In the genomic region with DNA sequence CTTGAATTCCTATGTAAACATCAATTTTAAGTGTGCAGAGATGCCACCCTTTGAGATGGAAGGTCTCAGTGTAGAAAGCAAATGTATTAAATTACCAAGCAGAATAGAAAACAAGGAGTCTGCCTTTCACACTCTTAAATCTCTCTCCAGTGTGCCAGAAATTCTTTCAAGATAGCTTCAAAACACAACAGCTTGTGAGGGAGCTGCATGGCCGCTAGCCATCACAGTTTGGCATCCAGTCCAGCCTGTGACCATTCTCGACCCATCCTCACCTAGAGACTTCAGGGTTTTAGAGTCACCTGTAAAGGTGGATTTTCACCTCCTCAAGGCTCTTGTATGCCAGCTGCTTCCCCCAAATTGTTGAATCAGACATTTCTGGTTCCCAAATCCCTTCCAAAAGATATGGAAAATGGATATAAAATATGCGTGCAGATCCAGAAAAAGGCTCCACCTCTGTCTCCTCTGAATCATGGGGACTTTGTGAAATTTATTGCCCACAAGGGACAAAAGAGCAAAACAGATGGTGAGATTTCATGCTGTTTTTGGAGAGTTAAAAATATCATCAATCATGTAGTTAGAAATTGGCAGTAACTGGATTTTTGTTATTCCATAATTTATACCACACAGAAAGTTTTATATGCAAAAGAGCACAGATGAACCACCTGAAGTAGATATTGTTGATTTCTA, we compare ENCODE assay signal across 30 cellular contexts.
DNase-seq lines count a peak whose midpoint lies in the region; ATAC-seq and TF ChIP-seq lines count a peak whose summit lies in the region.
"Had no signal": no experiment of that assay in that cellular context is flagged by ENCODE, and none has a peak within 500 bp of the region (broad histone marks: within the 10 kb centered on the region; RNA-seq: fewer than 3 reads in every experiment).

No MANE protein-coding gene starts in this region.

- no peaks in the 10 kb centered on the region for H3K36me3 ChIP-seq in aorta (ENCODE audit: control insufficient read depth in 1 of 2, insufficient read depth in 2 of 2, low read length in 1 of 2)
- no peaks in the 10 kb centered on the region for H3K36me3 ChIP-seq in HAP-1 (replicated peaks)
- H3K36me3 ChIP-seq: breast epithelium, colonic mucosa, neural progenitor cell, right lobe of liver, suprapubic skin had no signal

- in situ Hi-C loops in HAP-1 (cut with MboI; ENCODE audit: low sequenced_read_pairs) = no loop called here

- ATAC-seq in aorta (ENCODE audit: low FRiP score) (peak; percentile 38), HG03432 (IDR thresholded peaks at IDR 0.05; ENCODE audit: unreplicated experiment) (no peak)
- ATAC-seq: activated CD8-positive, alpha-beta memory T cell treated with anti-CD3 and anti-CD28 coated beads, Interleukin-2, amount 10 ng/mL, durations not matched to agents 7 days and 5 days; effector memory CD8-positive, alpha-beta T cell; right lobe of liver; stimulated activated effector memory CD8-positive, alpha-beta T cell treated with anti-CD3 and anti-CD28 coated beads, Interleukin-12 subunit alpha, Interleukin-12 subunit beta, amount 100 ng/mL, for 72 hours; WTC11 had no signal

- no peaks in the 10 kb centered on the region for H3K9me3 ChIP-seq in aorta (ENCODE audit: control insufficient read depth, low read length)
- H3K9me3 ChIP-seq in HAP-1 = no peaks in the 10 kb centered on the region
- H3K9me3 ChIP-seq: breast epithelium, colonic mucosa, right lobe of liver, suprapubic skin had no signal

- peak; percentile 12 for DNase-seq in DMS 273 (lab: John Stamatoyannopoulos, UW; ENCODE audit: unreplicated experiment)
- no peak for DNase-seq in DMS 273 treated with DMSO at 0.1 percent for 48 hours (lab: John Stamatoyannopoulos, UW)
- peak; percentile 58 for DNase-seq in NCI-H2171 treated with DMSO at 0.1 percent for 48 hours (lab: John Stamatoyannopoulos, UW)
- peak; percentile 21 for DNase-seq in fibroblast of the aortic adventitia (ENCODE audit: low read depth)
- DNase-seq in aorta = peak in 1 of 2 donors; percentile 46
- no peak for DNase-seq in T-helper 1 cell
- no peak for DNase-seq in HAP-1 (ENCODE audit: low spot score in 2 of 2)
- DNase-seq: activated CD8-positive, alpha-beta memory T cell treated with anti-CD3 and anti-CD28 coated beads, Interleukin-2, amount 10 ng/mL, durations not matched to agents 7 days and 5 days; activated naive CD4-positive, alpha-beta T cell; activated T-cell treated with anti-CD3 and anti-CD28 coated beads, Interleukin-2, amount 50 U/mL, for 48 hours; AML-193; CD4-positive, alpha-beta memory T cell; colonic mucosa; effector memory CD8-positive, alpha-beta T cell; foreskin melanocyte; mammary epithelial cell; NCI-H1105; NCI-H524 treated with DMSO at 0.1 percent for 48 hours; right lobe of liver; stimulated activated CD4-positive, alpha-beta T cell treated with anti-CD3 and anti-CD28 coated beads, Interleukin-12 subunit alpha, Interleukin-12 subunit beta, amount 100 ng/mL, for 4 hours; stimulated activated CD4-positive, alpha-beta T cell treated with anti-CD3 and anti-CD28 coated beads, Interleukin-4, amount 100 ng/mL, for 24 hours; SW 1271 had no signal

- no peak overlapping the region for H3K27ac ChIP-seq in aorta (ENCODE audit: low read depth in 1 of 2, low read length in 2 of 2)
- H3K27ac ChIP-seq: 22Rv1, breast epithelium, colonic mucosa, neural progenitor cell, parathyroid adenoma, right lobe of liver, suprapubic skin had no signal

- 3 to 8% methylated on average over 3 of the region's 3 CpGs for WGBS in aorta, 2 donors

- TF ChIP-seq CTCF in fibroblast of the aortic adventitia (IDR thresholded peaks at IDR 0.05; ENCODE audit: insufficient read depth, low read length) = no peak

- H3K4me1 ChIP-seq in aorta (ENCODE audit: control insufficient read depth in 1 of 2, insufficient read depth in 2 of 2, low read length in 2 of 2) (peaks cover 0 to 4% of the 10 kb centered on the region in 2 donors), HAP-1 (peaks cover 21% of the 10 kb centered on the region)
- H3K4me1 ChIP-seq: breast epithelium, colonic mucosa, neural progenitor cell, parathyroid adenoma, right lobe of liver had no signal

- intact Hi-C loops in aorta (cut with DNase I) = no loop called here

- H3K27me3 ChIP-seq in aorta (ENCODE audit: control insufficient read depth in 1 of 2, insufficient read depth in 2 of 2, low read length in 1 of 2) (no peaks in the 10 kb centered on the region), HAP-1 (ENCODE audit: low read depth) (no peaks in the 10 kb centered on the region)
- H3K27me3 ChIP-seq: breast epithelium, colonic mucosa, neural progenitor cell, right lobe of liver, suprapubic skin had no signal

- H3K4me3 ChIP-seq in fibroblast of the aortic adventitia (ENCODE audit: low read depth, low read length) (no peak overlapping the region), aorta (ENCODE audit: low read length in 2 of 2) (no peak overlapping the region), HAP-1 (no peak overlapping the region)
- H3K4me3 ChIP-seq: breast epithelium, colonic mucosa, neural progenitor cell, right lobe of liver, suprapubic skin had no signal

Comparison
In these comparisons a context has a peak if more than half of its experiments do, and no peak if none do; other contexts are left out.
1. DNase-seq: peak in DMS 273 (single experiment), NCI-H2171 treated with DMSO at 0.1 percent for 48 hours (single experiment) and fibroblast of the aortic adventitia (single experiment); none in DMS 273 treated with DMSO at 0.1 percent for 48 hours (single experiment), T-helper 1 cell (0 of 5) and HAP-1 (0 of 2).